ENCODE assay signal across 1 cellular context in genomic region chr15:89430530-89431341, GRCh38.
TF ChIP-seq lines count a peak whose summit lies in the region.

No MANE protein-coding gene starts in this region.

TF ChIP-seq in K562, 482 proteins besides CTCF, POLR2A, EP300 and RAD21 (continued from another document and continues in another):
- no peak for TF ChIP-seq ZMIZ1 (IDR thresholded peaks at IDR 0.05; ENCODE audit: low read depth in 2 of 2, low read length in 2 of 2)
- TF ChIP-seq NRF1 (conservative IDR thresholded peaks at IDR 0.05 in 1 of 2, IDR thresholded peaks at IDR 0.05 in 1 of 2), result peak; percentile 20 to 27; a peak in 1 of 4 replicates
- peak; percentile 63 to 67; a peak in 3 of 4 replicates for TF ChIP-seq MAZ (CRISPR knock-in tag; conservative IDR thresholded peaks at IDR 0.05 in 1 of 2, IDR thresholded peaks at IDR 0.05 in 1 of 2)
- TF ChIP-seq NFYB (IDR thresholded peaks at IDR 0.05; ENCODE audit: extremely low read depth, insufficient read length), result no peak
- TF ChIP-seq ZFP1 (CRISPR knock-in tag; IDR thresholded peaks at IDR 0.05), result no peak
- peak; percentile 90 for TF ChIP-seq ZNF3 (CRISPR knock-in tag; IDR thresholded peaks at IDR 0.05)
- no peak for TF ChIP-seq RHOXF2B (CRISPR knock-in tag; conservative IDR thresholded peaks at IDR 0.05)
- peak; percentile 67 for TF ChIP-seq ARID2 (IDR thresholded peaks at IDR 0.05)
- TF ChIP-seq PURB (CRISPR knock-in tag; IDR thresholded peaks at IDR 0.05; ENCODE audit: low read depth), result no peak
- no peak for TF ChIP-seq ZNF165 (CRISPR knock-in tag; IDR thresholded peaks at IDR 0.05; ENCODE audit: borderline replicate concordance)
- TF ChIP-seq NFRKB (IDR thresholded peaks at IDR 0.05; ENCODE audit: low read depth), result no peak
- no peak for TF ChIP-seq ZNF507 (tag; conservative IDR thresholded peaks at IDR 0.05)
- no peak for TF ChIP-seq MAFF (IDR thresholded peaks at IDR 0.05; ENCODE audit: low read length)
- no peak for TF ChIP-seq SNIP1 (IDR thresholded peaks at IDR 0.05; ENCODE audit: low read depth)
- TF ChIP-seq NELFE (IDR thresholded peaks at IDR 0.05; ENCODE audit: insufficient read depth, insufficient read length), result no peak
- TF ChIP-seq ZBTB26 (CRISPR knock-in tag; IDR thresholded peaks at IDR 0.05), result no peak
- TF ChIP-seq ESRRA (IDR thresholded peaks at IDR 0.05; ENCODE audit: borderline replicate concordance, low read depth), result no peak
- no peak for TF ChIP-seq ARID1B (IDR thresholded peaks at IDR 0.05)
- no peak for TF ChIP-seq SAP30 (IDR thresholded peaks at IDR 0.05; ENCODE audit: borderline replicate concordance, insufficient read depth, low read depth, low read length, poor library complexity, severe bottlenecking)
- TF ChIP-seq XRCC5 (IDR thresholded peaks at IDR 0.05; ENCODE audit: low read depth, low read length), result no peak
- no peak for TF ChIP-seq GTF2B (IDR thresholded peaks at IDR 0.05; ENCODE audit: extremely low read depth, insufficient read length)
- TF ChIP-seq THAP7 (CRISPR knock-in tag; IDR thresholded peaks at IDR 0.05), result no peak
- TF ChIP-seq ZNF184 (CRISPR knock-in tag; IDR thresholded peaks at IDR 0.05), result no peak
- TF ChIP-seq GTF3C2 (IDR thresholded peaks at IDR 0.05; ENCODE audit: borderline replicate concordance, extremely low read depth, insufficient read length), result no peak
- TF ChIP-seq ATF1 (CRISPR knock-in tag; IDR thresholded peaks at IDR 0.05), result no peak
- TF ChIP-seq ATF1 (tag; IDR thresholded peaks at IDR 0.05), result peak; percentile 73
- TF ChIP-seq MCM7 (IDR thresholded peaks at IDR 0.05), result no peak
- TF ChIP-seq HMG20B (CRISPR knock-in tag; IDR thresholded peaks at IDR 0.05), result no peak
- TF ChIP-seq ARID4B (CRISPR knock-in tag; IDR thresholded peaks at IDR 0.05), result no peak
- TF ChIP-seq EP400 (IDR thresholded peaks at IDR 0.05), result no peak; the same call in 1 of the 2 replicates
- TF ChIP-seq GTF2F1 (IDR thresholded peaks at IDR 0.05; ENCODE audit: low read depth, low read length), result no peak
- TF ChIP-seq ZNF217 (CRISPR knock-in tag; IDR thresholded peaks at IDR 0.05), result no peak
- no peak for TF ChIP-seq CBX2 (IDR thresholded peaks at IDR 0.05; ENCODE audit: insufficient read depth, low read length, poor library complexity, severe bottlenecking)
- no peak for TF ChIP-seq NR4A1 (CRISPR knock-in tag; IDR thresholded peaks at IDR 0.05)
- no peak for TF ChIP-seq NR4A1 (tag; IDR thresholded peaks at IDR 0.05)
- no peak for TF ChIP-seq CAMTA2 (CRISPR knock-in tag; conservative IDR thresholded peaks at IDR 0.05)
- TF ChIP-seq BRD4 (IDR thresholded peaks at IDR 0.05), result no peak
- TF ChIP-seq HSF4 (CRISPR knock-in tag; IDR thresholded peaks at IDR 0.05; ENCODE audit: borderline replicate concordance), result no peak
- no peak for TF ChIP-seq FOXJ3 (CRISPR knock-in tag; IDR thresholded peaks at IDR 0.05)
- no peak for TF ChIP-seq ZNF780A (CRISPR knock-in tag; IDR thresholded peaks at IDR 0.05)
- no peak for TF ChIP-seq PRDM10 (IDR thresholded peaks at IDR 0.05; ENCODE audit: partially characterized antibody)
- no peak for TF ChIP-seq ZNF551 (CRISPR knock-in tag; IDR thresholded peaks at IDR 0.05)
- no peak for TF ChIP-seq ZNF75A (CRISPR knock-in tag; IDR thresholded peaks at IDR 0.05)
- TF ChIP-seq ZSCAN32 (CRISPR knock-in tag; IDR thresholded peaks at IDR 0.05), result no peak
- no peak for TF ChIP-seq GABPA (tag; conservative IDR thresholded peaks at IDR 0.05; ENCODE audit: low read depth)
- no peak for TF ChIP-seq ERF (CRISPR knock-in tag; IDR thresholded peaks at IDR 0.05)
- TF ChIP-seq TRIM24 (IDR thresholded peaks at IDR 0.05), result no peak
- TF ChIP-seq NEUROD1 (IDR thresholded peaks at IDR 0.05; ENCODE audit: borderline replicate concordance, low read depth, low read length, partially characterized antibody), result no peak
- TF ChIP-seq CTBP1 (IDR thresholded peaks at IDR 0.05; ENCODE audit: borderline replicate concordance), result peak; percentile 43; the same call in 1 of the 2 replicates
- no peak for TF ChIP-seq ILK (tag; IDR thresholded peaks at IDR 0.05; ENCODE audit: borderline replicate concordance, low read depth)
- no peak for TF ChIP-seq THRA (IDR thresholded peaks at IDR 0.05)
